Comparison of ENCODE assay signal across 2 cellular contexts in genomic region chr1:10557714-10558113, GRCh38.
TF ChIP-seq lines count a peak whose summit lies in the region.

No MANE protein-coding gene starts in this region.

TF ChIP-seq in IMR-90, 13 proteins besides CTCF, POLR2A, EP300 and RAD21 (continued from another document):
- TF ChIP-seq NFE2L2 (IDR thresholded peaks at IDR 0.05; ENCODE audit: low read depth, low read length): no peak

TF ChIP-seq in K562, 482 proteins besides CTCF, POLR2A, EP300 and RAD21 (continued from another document):
- TF ChIP-seq TRIM28 (IDR thresholded peaks at IDR 0.05) (no peak), FOXP1 (CRISPR knock-in tag; IDR thresholded peaks at IDR 0.05) (no peak), RNF219 (CRISPR knock-in tag; IDR thresholded peaks at IDR 0.05) (no peak), TGIF2 (CRISPR knock-in tag; IDR thresholded peaks at IDR 0.05) (no peak), HES1 (IDR thresholded peaks at IDR 0.05; ENCODE audit: low read depth) (no peak), ZNF583 (CRISPR knock-in tag; IDR thresholded peaks at IDR 0.05) (no peak), FOXJ3 (CRISPR knock-in tag; IDR thresholded peaks at IDR 0.05) (no peak), CEBPB (tag; IDR thresholded peaks at IDR 0.05) (peak; percentile 74), ASH1L (IDR thresholded peaks at IDR 0.05; ENCODE audit: borderline replicate concordance, low read depth, partially characterized antibody) (no peak), CEBPG (CRISPR knock-in tag; IDR thresholded peaks at IDR 0.05) (no peak), CEBPG (tag; conservative IDR thresholded peaks at IDR 0.05 in 1 of 2, IDR thresholded peaks at IDR 0.05 in 1 of 2) (0 out of 4 replicates have a peak, but pooled peaks of 1 of the 2 experiments have one; percentile 36), IRF9 (tag; IDR thresholded peaks at IDR 0.05) (no peak), CBX1 (IDR thresholded peaks at IDR 0.05; ENCODE audit: low read depth) (no peak)
